Comparison of ENCODE assay signal across 17 cellular contexts in genomic region chr10:91698258-91698657, GRCh38.
DNase-seq lines count a peak whose midpoint lies in the region; ATAC-seq and TF ChIP-seq lines count a peak whose summit lies in the region.
"Had no signal": no experiment of that assay in that cellular context is flagged by ENCODE, and none has a peak within 500 bp of the region (broad histone marks: within the 10 kb centered on the region; RNA-seq: fewer than 3 reads in every experiment).

No MANE protein-coding gene starts in this region.

- H3K9me3 ChIP-seq in right cardiac atrium (ENCODE audit: control insufficient read depth, low read length) (no peaks in the 10 kb centered on the region), H9 (ENCODE audit: control insufficient read depth, low read depth, low read length) (no peaks in the 10 kb centered on the region)
- H3K9me3 ChIP-seq: A549, Caco-2 had no signal

- 98% methylated on average over 3 of the region's 3 CpGs for WGBS in right cardiac atrium
- WGBS in H9 (ENCODE audit: extremely low coverage, insufficient read length, low lambda C conversion rate): no CpG with 5 or more reads among the region's 3 CpGs

- H3K9me3 Mint-ChIP-seq in stimulated activated effector memory CD8-positive, alpha-beta T cell treated with anti-CD3 and anti-CD28 coated beads, Interleukin-12 subunit alpha, Interleukin-12 subunit beta, amount 100 ng/mL, for 72 hours: no peaks in the 10 kb centered on the region
- no peaks in the 10 kb centered on the region for H3K9me3 Mint-ChIP-seq in H9
- H3K9me3 Mint-ChIP-seq: CD4-positive, alpha-beta T cell; CD8-positive, alpha-beta T cell had no signal

- H2BK20ac ChIP-seq in H9 (ENCODE audit: low read depth, low read length, poor library complexity, severe bottlenecking): no peak overlapping the region

- peaks cover 2% of the 10 kb centered on the region; the same call in 1 of the 2 replicates for H3K27me3 Mint-ChIP-seq in H9 (ENCODE audit: low read depth)

- H2BK120ac ChIP-seq in H9 (ENCODE audit: low read depth, low read length, poor library complexity, severe bottlenecking): no peak overlapping the region

- peak; percentile 40 for DNase-seq in Right ventricle myocardium inferior (ENCODE audit: missing footprints)
- DNase-seq in right cardiac atrium: no peak
- no peak for DNase-seq in stimulated activated effector memory CD8-positive, alpha-beta T cell treated with anti-CD3 and anti-CD28 coated beads, Interleukin-12 subunit alpha, Interleukin-12 subunit beta, amount 100 ng/mL, for 72 hours (ENCODE audit: low spot score in 2 of 2)
- no peak for DNase-seq in NCI-H226
- DNase-seq in H9: no peak
- DNase-seq: AML-193; Caco-2; Calu3; CD4-positive, alpha-beta T cell; CD8-positive, alpha-beta T cell; DMS79 treated with DMSO at 0.1 percent for 48 hours; GF-D8 had no signal

- no peak overlapping the region for H4K91ac ChIP-seq in H9 (ENCODE audit: insufficient read length, low read depth, low read length)

- no peaks in the 10 kb centered on the region for H3K79me1 ChIP-seq in H9 (ENCODE audit: insufficient read depth, low read depth, low read length, poor library complexity, severe bottlenecking)

- H3K27me3 ChIP-seq in right cardiac atrium (ENCODE audit: control insufficient read depth, insufficient read depth) (no peaks in the 10 kb centered on the region), H9 (ENCODE audit: insufficient read depth, low read length) (no peaks in the 10 kb centered on the region)
- H3K27me3 ChIP-seq: BLaER1 treated with 17β-estradiol and CSF1 and Interleukin-3, amounts not matched to agents 10 nM and 100 nM had no signal

- H3K4me1 ChIP-seq in right cardiac atrium (ENCODE audit: control insufficient read depth, insufficient read depth, low read length) (no peaks in the 10 kb centered on the region), H9 (ENCODE audit: insufficient read depth, low read length) (no peaks in the 10 kb centered on the region)
- H3K4me1 ChIP-seq: Caco-2 had no signal

- intact Hi-C loops in Right ventricle myocardium inferior (cut with DNase I) (no loop called here), right cardiac atrium (cut with DNase I) (loop anchor here in 1 of 4 donors (5.0 kb wide), 1 partner anchor 201 kb away; no protein-coding TSS in a partner anchor)

- no peaks in the 10 kb centered on the region for H4K20me1 ChIP-seq in H9 (ENCODE audit: control insufficient read depth, insufficient read depth, insufficient read length)
- H4K20me1 ChIP-seq: BLaER1 treated with 17β-estradiol and CSF1 and Interleukin-3, amounts not matched to agents 10 nM and 100 nM had no signal

- H3K36me3 Mint-ChIP-seq in stimulated activated effector memory CD8-positive, alpha-beta T cell treated with anti-CD3 and anti-CD28 coated beads, Interleukin-12 subunit alpha, Interleukin-12 subunit beta, amount 100 ng/mL, for 72 hours: no peaks in the 10 kb centered on the region
- H3K36me3 Mint-ChIP-seq in H9 (ENCODE audit: insufficient read depth in 1 of 3, low read depth in 3 of 3): no peaks in the 10 kb centered on the region
- H3K36me3 Mint-ChIP-seq: CD8-positive, alpha-beta T cell had no signal

- no peak for TF ChIP-seq CTCF in H9 (conservative IDR thresholded peaks at IDR 0.05)

- no peak overlapping the region for H3K4me2 ChIP-seq in H9 (ENCODE audit: insufficient read depth, insufficient read length, low read length)
- H3K4me2 ChIP-seq: A549; BLaER1 treated with 17β-estradiol and CSF1 and Interleukin-3, amounts not matched to agents 10 nM and 100 nM had no signal

- no peak overlapping the region for H3K56ac ChIP-seq in H9 (ENCODE audit: insufficient read length, low read depth, low read length)

- H4K5ac ChIP-seq in H9 (ENCODE audit: insufficient read length, low read depth, low read length): no peak overlapping the region

- no peaks in the 10 kb centered on the region for H3K23me2 ChIP-seq in H9 (ENCODE audit: insufficient read length, low read depth, low read length, poor library complexity, severe bottlenecking)

- no peaks in the 10 kb centered on the region for H3K79me2 ChIP-seq in H9 (ENCODE audit: insufficient read depth, low read length)

- H3K4me1 Mint-ChIP-seq in stimulated activated effector memory CD8-positive, alpha-beta T cell treated with anti-CD3 and anti-CD28 coated beads, Interleukin-12 subunit alpha, Interleukin-12 subunit beta, amount 100 ng/mL, for 72 hours: no peaks in the 10 kb centered on the region
- no peaks in the 10 kb centered on the region for H3K4me1 Mint-ChIP-seq in H9
- H3K4me1 Mint-ChIP-seq: B cell had no signal

- no peak overlapping the region for H3K4ac ChIP-seq in H9 (ENCODE audit: low read depth, low read length)

- H2AFZ ChIP-seq in H9 (ENCODE audit: low read length): no peak overlapping the region

- H3K4me3 Mint-ChIP-seq in stimulated activated effector memory CD8-positive, alpha-beta T cell treated with anti-CD3 and anti-CD28 coated beads, Interleukin-12 subunit alpha, Interleukin-12 subunit beta, amount 100 ng/mL, for 72 hours: no peak overlapping the region
- H3K4me3 Mint-ChIP-seq in H9: no peak overlapping the region
- H3K4me3 Mint-ChIP-seq: B cell; CD4-positive, alpha-beta T cell; CD8-positive, alpha-beta T cell had no signal

- H3K14ac ChIP-seq in H9 (ENCODE audit: insufficient read depth, low read length): no peak overlapping the region

- H3K4me3 ChIP-seq in right cardiac atrium (ENCODE audit: low read length): no peak overlapping the region
- H3K4me3 ChIP-seq: A549; BLaER1 treated with 17β-estradiol and CSF1 and Interleukin-3, amounts not matched to agents 10 nM and 100 nM had no signal

- ATAC-seq in Right ventricle myocardium inferior: no peak
- no peak for ATAC-seq in right cardiac atrium
- peak; percentile 44 for ATAC-seq in stimulated activated effector memory CD8-positive, alpha-beta T cell treated with anti-CD3 and anti-CD28 coated beads, Interleukin-12 subunit alpha, Interleukin-12 subunit beta, amount 100 ng/mL, for 72 hours
- ATAC-seq: A549; CD8-positive, alpha-beta T cell had no signal

- H2BK5ac ChIP-seq in H9 (ENCODE audit: insufficient read length, low read length): no peak overlapping the region

- H2AK5ac ChIP-seq in H9 (ENCODE audit: insufficient read length, low read length): no peak overlapping the region

- H4K8ac ChIP-seq in H9 (replicated peaks; ENCODE audit: insufficient read length, low read depth, low read length): no peak overlapping the region

- H3K18ac ChIP-seq in H9 (ENCODE audit: insufficient read length, low read depth, low read length): no peak overlapping the region

- H3K23ac ChIP-seq in H9 (ENCODE audit: insufficient read length, low read depth, low read length): no peak overlapping the region

- H3T11ph ChIP-seq in H9 (ENCODE audit: low read length): no peak overlapping the region

- no peak overlapping the region for H3K9ac ChIP-seq in H9 (ENCODE audit: extremely low read depth, insufficient read length, low read length)
- H3K9ac ChIP-seq: BLaER1 treated with 17β-estradiol and CSF1 and Interleukin-3, amounts not matched to agents 10 nM and 100 nM had no signal

- no peak overlapping the region for H2BK12ac ChIP-seq in H9 (ENCODE audit: insufficient read length, low read depth, low read length)

- no peak overlapping the region for H3K27ac ChIP-seq in right cardiac atrium (ENCODE audit: low read length)
- H3K27ac ChIP-seq in H9 (ENCODE audit: insufficient read length, low read depth, low read length): no peak overlapping the region
- H3K27ac ChIP-seq: 22Rv1; A549; BLaER1 treated with 17β-estradiol and CSF1 and Interleukin-3, amounts not matched to agents 10 nM and 100 nM; C4-2B had no signal

- no peak overlapping the region for H2BK15ac ChIP-seq in H9 (ENCODE audit: low read depth, low read length)

- H3K27ac Mint-ChIP-seq in stimulated activated effector memory CD8-positive, alpha-beta T cell treated with anti-CD3 and anti-CD28 coated beads, Interleukin-12 subunit alpha, Interleukin-12 subunit beta, amount 100 ng/mL, for 72 hours: no peak overlapping the region
- peak overlapping the region in 1 of 3 experiments; percentile 70; a peak in 1 of 7 replicates for H3K27ac Mint-ChIP-seq in H9
- H3K27ac Mint-ChIP-seq: B cell; CD4-positive, alpha-beta T cell; CD8-positive, alpha-beta T cell had no signal
